ENCODE assay signal across 11 cellular contexts in the genomic region with DNA sequence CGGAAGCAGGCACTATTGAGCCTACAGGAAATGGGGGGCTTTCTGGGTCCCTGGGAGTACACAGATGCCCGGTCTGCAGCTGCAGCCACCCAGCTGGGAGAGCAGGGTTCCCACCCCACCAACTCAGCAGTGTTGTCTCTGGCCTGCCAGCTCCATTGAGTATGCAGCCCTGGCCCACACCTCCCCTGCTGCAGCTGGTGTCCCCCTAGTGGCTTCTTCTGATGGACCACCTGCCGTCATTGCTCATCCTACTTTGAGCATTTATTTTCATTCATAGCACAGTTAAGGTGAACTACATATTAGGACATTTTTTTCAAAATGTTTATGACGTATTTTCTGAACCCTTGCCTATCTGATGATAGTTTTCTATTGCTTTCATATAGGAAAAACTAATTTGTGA.
DNase-seq lines count a peak whose midpoint lies in the region; ATAC-seq, FAIRE-seq and TF ChIP-seq lines count a peak whose summit lies in the region.
"Had no signal": no experiment of that assay in that cellular context is flagged by ENCODE, and none has a peak within 500 bp of the region (broad histone marks: within the 10 kb centered on the region; RNA-seq: fewer than 3 reads in every experiment).

No MANE protein-coding gene starts in this region.

- H3K4me1 ChIP-seq in A549 (no peaks in the 10 kb centered on the region), fibroblast of lung (ENCODE audit: control insufficient read depth, extremely low read depth, insufficient read depth, low read length) (no peaks in the 10 kb centered on the region)
- H3K4me1 ChIP-seq: left lung had no signal

- TF ChIP-seq CTCF in A549 (IDR thresholded peaks at IDR 0.05): 0 out of 3 replicates have a peak, but pooled peaks have one; percentile 8
- TF ChIP-seq CTCF in fibroblast of lung (conservative IDR thresholded peaks at IDR 0.05 in 1 of 2, IDR thresholded peaks at IDR 0.05 in 1 of 2; ENCODE audit: low read depth in 1 of 2, low read length in 2 of 2): peak; percentile 6 to 21

- no peak for FAIRE-seq in A549 (lab: Jason Lieb, UNC)

- no peaks in the 10 kb centered on the region for H3K36me3 ChIP-seq in fibroblast of lung (ENCODE audit: control insufficient read depth, insufficient read depth, low read length)
- H3K36me3 ChIP-seq: left lung had no signal

- H3K9ac ChIP-seq in fibroblast of lung (ENCODE audit: insufficient read depth, low read length): no peak overlapping the region

- TF ChIP-seq EP300 in A549 (IDR thresholded peaks at IDR 0.05): no peak

- no peak overlapping the region for H3K27ac ChIP-seq in A549
- no peak overlapping the region for H3K27ac ChIP-seq in fibroblast of lung (ENCODE audit: insufficient read depth, low read length)
- no peak overlapping the region for H3K27ac ChIP-seq in caudate nucleus (ENCODE audit: low read depth, low read length)
- H3K27ac ChIP-seq: left lung had no signal

- CTCF ChIA-PET in A549 (lab: Yijun Ruan, JAX): no interaction called here

- POLR2A ChIA-PET in A549 (lab: Yijun Ruan, JAX): no interaction called here

- no peaks in the 10 kb centered on the region for H3K9me3 ChIP-seq in A549
- no peaks in the 10 kb centered on the region for H3K9me3 ChIP-seq in fibroblast of lung (ENCODE audit: control insufficient read depth, insufficient read depth, low read depth, low read length)
- H3K9me3 ChIP-seq: left lung had no signal

- TF ChIP-seq RAD21 in A549 (conservative IDR thresholded peaks at IDR 0.05 in 1 of 2, IDR thresholded peaks at IDR 0.05 in 1 of 2): 0 out of 5 replicates have a peak, but pooled peaks of 1 of the 2 experiments have one; percentile 11

- no peak overlapping the region for H2AFZ ChIP-seq in fibroblast of lung (ENCODE audit: low read length)

- WGBS in A549 (ENCODE audit: missing lambda C conversion rate): 85% methylated on average over 2 of the region's 4 CpGs

- H4K20me1 ChIP-seq in fibroblast of lung (ENCODE audit: control insufficient read depth, extremely low read depth, insufficient read depth, low read length): no peaks in the 10 kb centered on the region

- no peaks in the 10 kb centered on the region for H3K79me2 ChIP-seq in fibroblast of lung (ENCODE audit: control insufficient read depth, insufficient read depth, low read length)

- peak in 1 of 2 experiments; percentile 59; a peak in 4 of 6 replicates for ATAC-seq in A549
- ATAC-seq in GM18502 (IDR thresholded peaks at IDR 0.05; ENCODE audit: poor library complexity, unreplicated experiment): peak; percentile 56
- ATAC-seq: left lung had no signal

- no peak for TF ChIP-seq POLR2A in A549 (IDR thresholded peaks at IDR 0.05; ENCODE audit: low read length)

- H3K4me2 ChIP-seq in A549: no peak overlapping the region
- no peak overlapping the region for H3K4me2 ChIP-seq in fibroblast of lung (ENCODE audit: extremely low read depth, insufficient read depth, low read length)

- DNase-seq in A549 (ENCODE audit: low read depth in 1 of 2, low spot score in 1 of 2): peak in 1 of 2 experiments; percentile 14
- DNase-seq in NCI-H69 (lab: John Stamatoyannopoulos, UW): peak; percentile 51
- no peak for DNase-seq in fibroblast of lung (ENCODE audit: low read depth in 2 of 2)
- DNase-seq in caudate nucleus (lab: John Stamatoyannopoulos, UW): no peak
- DNase-seq in AG08396 (ENCODE audit: low spot score): no peak
- DNase-seq in UCSD-AML1 (lab: John Stamatoyannopoulos, UW; ENCODE audit: unreplicated experiment): no peak
- DNase-seq in NCI-H2227 treated with DMSO at 0.1 percent for 48 hours (lab: John Stamatoyannopoulos, UW): no peak
- DNase-seq: activated CD4-positive, alpha-beta T cell treated with anti-CD3 and anti-CD28 coated beads, Interleukin-2, amount 10 ng/mL, durations not matched to agents 24 days and 14 days; CD4-positive, CD25-positive, alpha-beta regulatory T cell; left lung had no signal

- H3K4me3 ChIP-seq in A549 (no peak overlapping the region), fibroblast of lung (replicated peaks in 1 of 4; ENCODE audit: control extremely low read depth in 1 of 4, insufficient read depth in 1 of 4, low read depth in 3 of 4, low read length in 4 of 4) (no peak overlapping the region)
- H3K4me3 ChIP-seq: left lung had no signal

- no peaks in the 10 kb centered on the region for H3K27me3 ChIP-seq in fibroblast of lung (ENCODE audit: control insufficient read depth, insufficient read depth, low read length)
- H3K27me3 ChIP-seq: left lung had no signal

TF ChIP-seq in A549, 52 proteins besides CTCF, POLR2A, EP300 and RAD21:
- TF ChIP-seq MAX (IDR thresholded peaks at IDR 0.05): no peak
- no peak for TF ChIP-seq TFCP2L1 (CRISPR knock-in tag; IDR thresholded peaks at IDR 0.05)
- no peak for TF ChIP-seq MAZ (IDR thresholded peaks at IDR 0.05; ENCODE audit: borderline replicate concordance, low read depth, low read length)
- TF ChIP-seq, protein P1, sequence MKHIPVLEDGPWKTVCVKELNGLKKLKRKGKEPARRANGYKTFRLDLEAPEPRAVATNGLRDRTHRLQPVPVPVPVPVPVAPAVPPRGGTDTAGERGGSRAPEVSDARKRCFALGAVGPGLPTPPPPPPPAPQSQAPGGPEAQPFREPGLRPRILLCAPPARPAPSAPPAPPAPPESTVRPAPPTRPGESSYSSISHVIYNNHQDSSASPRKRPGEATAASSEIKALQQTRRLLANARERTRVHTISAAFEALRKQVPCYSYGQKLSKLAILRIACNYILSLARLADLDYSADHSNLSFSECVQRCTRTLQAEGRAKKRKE (CRISPR knock-in tag; IDR thresholded peaks at IDR 0.05; ENCODE audit: low read depth): no peak
- no peak for TF ChIP-seq ZC3H11A (IDR thresholded peaks at IDR 0.05)
- no peak for TF ChIP-seq HOXA7 (CRISPR knock-in tag; IDR thresholded peaks at IDR 0.05)
- TF ChIP-seq CBX2 (IDR thresholded peaks at IDR 0.05; ENCODE audit: borderline replicate concordance, low read depth): no peak
- TF ChIP-seq FOSL2 (IDR thresholded peaks at IDR 0.05): no peak
- no peak for TF ChIP-seq FOSL2 (CRISPR knock-in tag; IDR thresholded peaks at IDR 0.05)
- TF ChIP-seq CHD4 (IDR thresholded peaks at IDR 0.05; ENCODE audit: borderline replicate concordance): no peak
- TF ChIP-seq, protein P2, sequence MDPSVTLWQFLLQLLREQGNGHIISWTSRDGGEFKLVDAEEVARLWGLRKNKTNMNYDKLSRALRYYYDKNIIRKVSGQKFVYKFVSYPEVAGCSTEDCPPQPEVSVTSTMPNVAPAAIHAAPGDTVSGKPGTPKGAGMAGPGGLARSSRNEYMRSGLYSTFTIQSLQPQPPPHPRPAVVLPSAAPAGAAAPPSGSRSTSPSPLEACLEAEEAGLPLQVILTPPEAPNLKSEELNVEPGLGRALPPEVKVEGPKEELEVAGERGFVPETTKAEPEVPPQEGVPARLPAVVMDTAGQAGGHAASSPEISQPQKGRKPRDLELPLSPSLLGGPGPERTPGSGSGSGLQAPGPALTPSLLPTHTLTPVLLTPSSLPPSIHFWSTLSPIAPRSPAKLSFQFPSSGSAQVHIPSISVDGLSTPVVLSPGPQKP (IDR thresholded peaks at IDR 0.05; ENCODE audit: low read depth, low read length): no peak
- no peak for TF ChIP-seq FOXS1 (CRISPR knock-in tag; IDR thresholded peaks at IDR 0.05)
- no peak for TF ChIP-seq NR3C1 (IDR thresholded peaks at IDR 0.05)
